10 cellular contexts compared by ENCODE assay signal in genomic region chr13:81639984-81640582, GRCh38.
DNase-seq lines count a peak whose midpoint lies in the region; ATAC-seq, FAIRE-seq and TF ChIP-seq lines count a peak whose summit lies in the region.
"Had no signal": no experiment of that assay in that cellular context is flagged by ENCODE, and none has a peak within 500 bp of the region (broad histone marks: within the 10 kb centered on the region; RNA-seq: fewer than 3 reads in every experiment).

No MANE protein-coding gene starts in this region.

- TF ChIP-seq CTCF in endothelial cell (IDR thresholded peaks at IDR 0.05; ENCODE audit: unreplicated experiment): peak; percentile 73

- H3K27ac Mint-ChIP-seq in endothelial cell (ENCODE audit: unreplicated experiment): no peak overlapping the region
- no peak overlapping the region for H3K27ac Mint-ChIP-seq in activated CD4-positive, alpha-beta T cell treated with anti-CD3 and anti-CD28 coated beads, Interleukin-2, amount 10 ng/mL, durations not matched to agents 24 days and 14 days
- no peak overlapping the region for H3K27ac Mint-ChIP-seq in activated CD8-positive, alpha-beta memory T cell treated with anti-CD3 and anti-CD28 coated beads, Interleukin-2, amount 10 ng/mL, durations not matched to agents 7 days and 5 days

- H3K4me1 Mint-ChIP-seq in endothelial cell (ENCODE audit: unreplicated experiment): no peaks in the 10 kb centered on the region
- no peaks in the 10 kb centered on the region for H3K4me1 Mint-ChIP-seq in activated CD4-positive, alpha-beta T cell treated with anti-CD3 and anti-CD28 coated beads, Interleukin-2, amount 10 ng/mL, durations not matched to agents 24 days and 14 days
- H3K4me1 Mint-ChIP-seq in activated CD8-positive, alpha-beta memory T cell treated with anti-CD3 and anti-CD28 coated beads, Interleukin-2, amount 10 ng/mL, durations not matched to agents 7 days and 5 days: no peaks in the 10 kb centered on the region

- ATAC-seq in HG03139 (IDR thresholded peaks at IDR 0.05; ENCODE audit: unreplicated experiment): no peak
- ATAC-seq in activated CD8-positive, alpha-beta memory T cell treated with anti-CD3 and anti-CD28 coated beads, Interleukin-2, amount 10 ng/mL, durations not matched to agents 7 days and 5 days: no peak

- H3K36me3 ChIP-seq in small intestine (ENCODE audit: control insufficient read depth in 2 of 2, insufficient read depth in 2 of 2, low read length in 2 of 2): no peaks in the 10 kb centered on the region
- H3K36me3 ChIP-seq: suprapubic skin had no signal

- FAIRE-seq in small intestine (lab: Jason Lieb, UNC): no peak

- H3K4me3 Mint-ChIP-seq in endothelial cell (ENCODE audit: unreplicated experiment): no peak overlapping the region
- no peak overlapping the region for H3K4me3 Mint-ChIP-seq in activated CD4-positive, alpha-beta T cell treated with anti-CD3 and anti-CD28 coated beads, Interleukin-2, amount 10 ng/mL, durations not matched to agents 24 days and 14 days
- no peak overlapping the region for H3K4me3 Mint-ChIP-seq in activated CD8-positive, alpha-beta memory T cell treated with anti-CD3 and anti-CD28 coated beads, Interleukin-2, amount 10 ng/mL, durations not matched to agents 7 days and 5 days

- no peaks in the 10 kb centered on the region for H3K9me3 Mint-ChIP-seq in endothelial cell (ENCODE audit: unreplicated experiment)
- peaks cover 3% of the 10 kb centered on the region for H3K9me3 Mint-ChIP-seq in activated CD4-positive, alpha-beta T cell treated with anti-CD3 and anti-CD28 coated beads, Interleukin-2, amount 10 ng/mL, durations not matched to agents 24 days and 14 days
- peaks cover 8% of the 10 kb centered on the region for H3K9me3 Mint-ChIP-seq in activated CD8-positive, alpha-beta memory T cell treated with anti-CD3 and anti-CD28 coated beads, Interleukin-2, amount 10 ng/mL, durations not matched to agents 7 days and 5 days (ENCODE audit: low read depth)

- CTCF ChIA-PET in activated CD8-positive, alpha-beta memory T cell treated with anti-CD3 and anti-CD28 coated beads, Interleukin-2, amount 10 ng/mL, durations not matched to agents 7 days and 5 days (lab: Charles Lee): no interaction called here

- H3K27me3 Mint-ChIP-seq in endothelial cell (ENCODE audit: unreplicated experiment): no peaks in the 10 kb centered on the region
- no peaks in the 10 kb centered on the region for H3K27me3 Mint-ChIP-seq in activated CD4-positive, alpha-beta T cell treated with anti-CD3 and anti-CD28 coated beads, Interleukin-2, amount 10 ng/mL, durations not matched to agents 24 days and 14 days
- H3K27me3 Mint-ChIP-seq in activated CD8-positive, alpha-beta memory T cell treated with anti-CD3 and anti-CD28 coated beads, Interleukin-2, amount 10 ng/mL, durations not matched to agents 7 days and 5 days: no peaks in the 10 kb centered on the region

- H3K9me3 ChIP-seq in small intestine (ENCODE audit: control insufficient read depth, low read depth): no peaks in the 10 kb centered on the region
- H3K9me3 ChIP-seq: suprapubic skin had no signal

- no peaks in the 10 kb centered on the region for H3K36me3 Mint-ChIP-seq in endothelial cell (ENCODE audit: low read depth, unreplicated experiment)
- no peaks in the 10 kb centered on the region for H3K36me3 Mint-ChIP-seq in activated CD4-positive, alpha-beta T cell treated with anti-CD3 and anti-CD28 coated beads, Interleukin-2, amount 10 ng/mL, durations not matched to agents 24 days and 14 days (ENCODE audit: low read depth)
- H3K36me3 Mint-ChIP-seq in activated CD8-positive, alpha-beta memory T cell treated with anti-CD3 and anti-CD28 coated beads, Interleukin-2, amount 10 ng/mL, durations not matched to agents 7 days and 5 days: no peaks in the 10 kb centered on the region

- H3K4me3 ChIP-seq in small intestine (ENCODE audit: low read depth in 1 of 2, low read length in 2 of 2): no peak overlapping the region
- H3K4me3 ChIP-seq: lung, suprapubic skin had no signal

- 65 to 80% (median 79%) methylated on average over 4 of the region's 4 CpGs for WGBS in small intestine, 3 donors

- H3K27ac ChIP-seq in small intestine (ENCODE audit: low read depth in 1 of 2, low read length in 1 of 2): no peak overlapping the region
- H3K27ac ChIP-seq: suprapubic skin had no signal

- DNase-seq in NCI-H1092 treated with DMSO at 0.1 percent for 48 hours (lab: John Stamatoyannopoulos, UW): peak; percentile 8
- DNase-seq in NCI-H1092 (lab: John Stamatoyannopoulos, UW): no peak
- DNase-seq in NCI-H460 (ENCODE audit: extremely low read depth, low read depth): peak; percentile 4
- peak; percentile 8 for DNase-seq in endothelial cell (ENCODE audit: low spot score)
- DNase-seq in small intestine: peak; percentile 30
- no peak for DNase-seq in activated CD4-positive, alpha-beta T cell treated with anti-CD3 and anti-CD28 coated beads, Interleukin-2, amount 10 ng/mL, durations not matched to agents 24 days and 14 days
- DNase-seq in activated CD8-positive, alpha-beta memory T cell treated with anti-CD3 and anti-CD28 coated beads, Interleukin-2, amount 10 ng/mL, durations not matched to agents 7 days and 5 days: no peak

- no peaks in the 10 kb centered on the region for H3K27me3 ChIP-seq in small intestine (ENCODE audit: control insufficient read depth in 2 of 2, insufficient read depth in 2 of 2, low read length in 2 of 2)
- H3K27me3 ChIP-seq: suprapubic skin had no signal

- intact Hi-C loops in activated CD4-positive, alpha-beta T cell treated with anti-CD3 and anti-CD28 coated beads, Interleukin-2, amount 10 ng/mL, durations not matched to agents 24 days and 14 days (cut with micrococcal nuclease): no loop called here

- no peaks in the 10 kb centered on the region for H3K4me1 ChIP-seq in small intestine (ENCODE audit: control insufficient read depth in 2 of 2, insufficient read depth in 1 of 2, low read depth in 1 of 2, low read length in 1 of 2)
- H3K4me1 ChIP-seq: suprapubic skin had no signal

Comparison
In these comparisons a context has a peak if more than half of its experiments do, and no peak if none do; other contexts are left out.
1. DNase-seq: peak in NCI-H1092 treated with DMSO at 0.1 percent for 48 hours (single experiment), NCI-H460 (single experiment), endothelial cell (single experiment) and small intestine (single experiment); none in NCI-H1092 (single experiment), activated CD4-positive, alpha-beta T cell treated with anti-CD3 and anti-CD28 coated beads, Interleukin-2, amount 10 ng/mL, durations not matched to agents 24 days and 14 days (single experiment) and activated CD8-positive, alpha-beta memory T cell treated with anti-CD3 and anti-CD28 coated beads, Interleukin-2, amount 10 ng/mL, durations not matched to agents 7 days and 5 days (single experiment).